Comparison of ENCODE assay signal across 8 cellular contexts in the genomic region with DNA sequence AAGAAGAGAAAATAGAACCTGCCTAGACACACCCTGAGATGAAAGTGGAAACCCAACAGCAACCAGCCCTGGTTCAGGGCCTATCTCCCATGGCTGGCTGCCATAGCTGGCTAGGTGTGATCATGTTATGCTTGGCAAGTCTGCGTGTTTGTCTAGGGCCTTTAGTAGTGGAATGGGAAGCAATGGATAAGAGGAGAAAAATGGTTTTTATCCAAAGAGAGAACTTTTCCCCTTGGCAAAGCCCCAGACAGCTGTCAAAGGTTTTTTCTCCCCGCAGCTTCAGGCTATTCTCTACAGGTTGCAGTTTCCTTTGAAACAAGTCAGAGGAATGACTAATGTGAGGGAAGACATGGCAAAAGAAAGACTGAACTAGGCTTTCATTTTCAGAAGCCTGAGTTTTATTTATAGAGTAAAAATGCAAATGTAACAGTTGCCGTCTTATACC.
DNase-seq lines count a peak whose midpoint lies in the region; ATAC-seq and TF ChIP-seq lines count a peak whose summit lies in the region.

No MANE protein-coding gene starts in this region.

- peak; percentile 70 for ATAC-seq in Right ventricle myocardium inferior
- peak; percentile 67 for ATAC-seq in HG03520 (IDR thresholded peaks at IDR 0.05; ENCODE audit: unreplicated experiment)

- no peak overlapping the region for H3K27ac ChIP-seq in right atrium auricular region

- peaks cover 3% of the 10 kb centered on the region for H3K36me3 Mint-ChIP-seq in type B pancreatic cell
- no peaks in the 10 kb centered on the region for H3K36me3 Mint-ChIP-seq in activated T-helper 1 cell treated with anti-CD3 and anti-CD28 coated beads, Interleukin-12 subunit alpha, Interleukin-12 subunit beta, Interleukin-2, Interleukin-4 antibody, amounts not matched to agents 30 ng/mL and 10 ng/mL and 1 ng/mL, durations not matched to agents 14 hours and 24 hours and 36 hours (ENCODE audit: low read depth)

- no peaks in the 10 kb centered on the region for H3K27me3 Mint-ChIP-seq in type B pancreatic cell
- no peaks in the 10 kb centered on the region for H3K27me3 Mint-ChIP-seq in activated T-helper 1 cell treated with anti-CD3 and anti-CD28 coated beads, Interleukin-12 subunit alpha, Interleukin-12 subunit beta, Interleukin-2, Interleukin-4 antibody, amounts not matched to agents 30 ng/mL and 10 ng/mL and 1 ng/mL, durations not matched to agents 14 hours and 24 hours and 36 hours (ENCODE audit: insufficient read depth)

- no peaks in the 10 kb centered on the region for H3K36me3 ChIP-seq in right atrium auricular region

- intact Hi-C loops in Right ventricle myocardium inferior (cut with DNase I), result loop anchor here (5.0 to 10.0 kb wide), 2 partner anchors 831 to 1048 kb away; a partner anchor contains a TSS
- intact Hi-C loops in activated T-helper 1 cell treated with anti-CD3 and anti-CD28 coated beads, Interleukin-12 subunit alpha, Interleukin-12 subunit beta, Interleukin-2, Interleukin-4 antibody, amounts not matched to agents 30 ng/mL and 10 ng/mL and 1 ng/mL, durations not matched to agents 14 hours and 24 hours and 36 hours (cut with micrococcal nuclease), result loop anchor here (10.0 kb wide), 1 partner anchor 571 kb away; no protein-coding TSS in a partner anchor

- H3K4me3 Mint-ChIP-seq in type B pancreatic cell, result no peak overlapping the region
- H3K4me3 Mint-ChIP-seq in activated T-helper 1 cell treated with anti-CD3 and anti-CD28 coated beads, Interleukin-12 subunit alpha, Interleukin-12 subunit beta, Interleukin-2, Interleukin-4 antibody, amounts not matched to agents 30 ng/mL and 10 ng/mL and 1 ng/mL, durations not matched to agents 14 hours and 24 hours and 36 hours, result no peak overlapping the region

- peak overlapping the region; percentile 75 for H3K27ac Mint-ChIP-seq in type B pancreatic cell
- no peak overlapping the region for H3K27ac Mint-ChIP-seq in activated T-helper 1 cell treated with anti-CD3 and anti-CD28 coated beads, Interleukin-12 subunit alpha, Interleukin-12 subunit beta, Interleukin-2, Interleukin-4 antibody, amounts not matched to agents 30 ng/mL and 10 ng/mL and 1 ng/mL, durations not matched to agents 14 hours and 24 hours and 36 hours

- no peak overlapping the region for H3K4me3 ChIP-seq in right atrium auricular region

- TF ChIP-seq CTCF in right atrium auricular region (IDR thresholded peaks at IDR 0.05) (no peak), type B pancreatic cell (conservative IDR thresholded peaks at IDR 0.05) (no peak)

- H3K9me3 ChIP-seq in right atrium auricular region, result no peaks in the 10 kb centered on the region

- H3K4me1 Mint-ChIP-seq in type B pancreatic cell (ENCODE audit: unreplicated experiment), result peaks cover 23% of the 10 kb centered on the region
- H3K4me1 Mint-ChIP-seq in activated T-helper 1 cell treated with anti-CD3 and anti-CD28 coated beads, Interleukin-12 subunit alpha, Interleukin-12 subunit beta, Interleukin-2, Interleukin-4 antibody, amounts not matched to agents 30 ng/mL and 10 ng/mL and 1 ng/mL, durations not matched to agents 14 hours and 24 hours and 36 hours (ENCODE audit: low read depth), result no peaks in the 10 kb centered on the region

- DNase-seq in Right ventricle myocardium inferior (ENCODE audit: missing footprints) (peak; percentile 77), right atrium auricular region (ENCODE audit: low spot score) (no peak), dermis microvascular lymphatic vessel endothelial cell (ENCODE audit: low read depth in 2 of 2) (peak; percentile 72 to 87), type B pancreatic cell (ENCODE audit: extremely low spot score, unreplicated experiment) (no peak), NCI-H1436 (lab: John Stamatoyannopoulos, UW) (no peak), NCI-H2227 treated with DMSO at 0.1 percent for 48 hours (lab: John Stamatoyannopoulos, UW) (no peak)
- no peak for DNase-seq in activated T-helper 1 cell treated with anti-CD3 and anti-CD28 coated beads, Interleukin-12 subunit alpha, Interleukin-12 subunit beta, Interleukin-2, Interleukin-4 antibody, amounts not matched to agents 30 ng/mL and 10 ng/mL and 1 ng/mL, durations not matched to agents 14 hours and 24 hours and 36 hours (ENCODE audit: low spot score)

- H3K9me3 Mint-ChIP-seq in type B pancreatic cell, result no peaks in the 10 kb centered on the region
- no peaks in the 10 kb centered on the region for H3K9me3 Mint-ChIP-seq in activated T-helper 1 cell treated with anti-CD3 and anti-CD28 coated beads, Interleukin-12 subunit alpha, Interleukin-12 subunit beta, Interleukin-2, Interleukin-4 antibody, amounts not matched to agents 30 ng/mL and 10 ng/mL and 1 ng/mL, durations not matched to agents 14 hours and 24 hours and 36 hours

- H3K27me3 ChIP-seq in right atrium auricular region, result no peaks in the 10 kb centered on the region

- no peaks in the 10 kb centered on the region for H3K4me1 ChIP-seq in right atrium auricular region

Comparison
In these comparisons a context has a peak if more than half of its experiments do, and no peak if none do; other contexts are left out.
1. DNase-seq: peak in Right ventricle myocardium inferior (single experiment) and dermis microvascular lymphatic vessel endothelial cell (2 of 2); none in right atrium auricular region (single experiment), type B pancreatic cell (single experiment), NCI-H1436 (single experiment), NCI-H2227 treated with DMSO at 0.1 percent for 48 hours (single experiment) and activated T-helper 1 cell treated with anti-CD3 and anti-CD28 coated beads, Interleukin-12 subunit alpha, Interleukin-12 subunit beta, Interleukin-2, Interleukin-4 antibody, amounts not matched to agents 30 ng/mL and 10 ng/mL and 1 ng/mL, durations not matched to agents 14 hours and 24 hours and 36 hours (single experiment).